Comparison of ENCODE assay signal across 8 cellular contexts in the genomic region with DNA sequence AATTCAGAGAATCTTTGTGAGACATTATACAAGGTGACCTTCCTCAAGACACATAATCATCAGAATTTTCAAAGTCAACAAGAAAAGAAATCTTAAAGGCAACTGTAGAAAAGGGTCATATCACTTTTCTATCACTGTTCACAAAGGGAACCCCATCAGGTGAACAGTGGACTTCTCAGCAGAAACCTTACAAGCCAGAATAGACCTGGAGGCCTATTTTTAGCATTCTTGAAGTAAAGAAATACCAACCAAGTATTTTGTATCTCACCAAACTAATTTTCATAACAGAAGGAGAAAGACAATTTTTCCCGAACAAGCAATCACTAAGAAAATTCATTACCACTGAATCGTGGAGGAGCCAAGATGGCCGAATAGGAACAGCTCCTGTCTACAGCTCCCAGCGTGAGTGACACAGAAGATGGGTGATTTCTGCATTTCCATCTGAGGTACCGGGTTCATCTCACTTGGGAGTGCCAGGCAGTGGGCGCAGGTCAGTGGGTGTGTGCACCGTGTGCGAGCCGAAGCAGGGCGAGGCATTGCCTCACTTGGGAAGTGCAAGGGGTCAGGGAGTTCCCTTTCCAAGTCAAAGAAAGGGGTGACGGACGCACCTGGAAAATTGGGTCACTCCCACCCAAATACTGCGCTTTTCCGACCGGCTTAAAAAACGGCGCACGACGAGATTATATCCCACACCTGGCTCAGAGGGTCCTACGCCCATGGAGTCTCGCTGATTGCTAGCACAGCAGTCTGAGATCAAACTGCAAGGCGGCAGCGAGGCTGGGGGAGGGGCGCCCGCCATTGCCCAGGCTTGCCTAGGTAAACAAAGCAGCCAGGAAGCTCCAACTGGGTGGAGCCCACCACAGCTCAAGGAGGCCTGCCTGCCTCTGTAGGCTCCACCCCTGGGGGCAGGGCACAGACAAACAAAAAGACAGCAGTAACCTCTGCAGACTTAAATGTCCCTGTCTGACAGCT.
A peak's percentile ranks its signal among the peaks of the same experiment; 100 is the strongest.
DNase-seq lines count a peak whose midpoint lies in the region; ATAC-seq and TF ChIP-seq lines count a peak whose summit lies in the region.
"Not testable (repeated sequence)": the region's sequence is repeated elsewhere in the genome, so short reads cannot be mapped to it uniquely, and the experiment has no call there.

No MANE protein-coding gene starts in this region.

- not testable (repeated sequence) for H3K36me3 ChIP-seq in CD4-positive, alpha-beta memory T cell (ENCODE audit: insufficient read depth, low read length); parathyroid adenoma (ENCODE audit: control insufficient read depth, insufficient read depth, low read length)

- CTCF ChIA-PET in CD4-positive, alpha-beta memory T cell (lab: Charles Lee; ENCODE audit: partially characterized antibody); activated CD8-positive, alpha-beta T cell treated with anti-CD3 and anti-CD28 coated beads for 36 hours (lab: Charles Lee): not testable (repeated sequence)

- not testable (repeated sequence) for H3K9ac ChIP-seq in parathyroid adenoma

- TF ChIP-seq CTCF in activated CD8-positive, alpha-beta T cell treated with anti-CD3 and anti-CD28 coated beads for 36 hours (IDR thresholded peaks at IDR 0.05); parathyroid adenoma (IDR thresholded peaks at IDR 0.05): not testable (repeated sequence)

- not testable (repeated sequence) for H3K4me1 ChIP-seq in CD4-positive, alpha-beta memory T cell (ENCODE audit: insufficient read depth, low read length); parathyroid adenoma

- H3K4me3 ChIP-seq in CD4-positive, alpha-beta memory T cell (ENCODE audit: low read length in 2 of 2); parathyroid adenoma (ENCODE audit: low read depth, low read length): not testable (repeated sequence)

- not testable (repeated sequence) for H3K27me3 Mint-ChIP-seq in CD4-positive, alpha-beta memory T cell; activated CD8-positive, alpha-beta T cell treated with anti-CD3 and anti-CD28 coated beads for 36 hours; central memory CD8-positive, alpha-beta T cell; immature natural killer cell (ENCODE audit: low read depth in 3 of 3)

- H3K9me3 ChIP-seq in CD4-positive, alpha-beta memory T cell (ENCODE audit: control insufficient read depth in 1 of 2, low read length in 2 of 2); parathyroid adenoma (ENCODE audit: control insufficient read depth, low read length): not testable (repeated sequence)

- peak; percentile 72 for ATAC-seq in GM19455 (IDR thresholded peaks at IDR 0.05; ENCODE audit: unreplicated experiment)
- not testable (repeated sequence) for ATAC-seq in activated CD8-positive, alpha-beta T cell treated with anti-CD3 and anti-CD28 coated beads for 36 hours; central memory CD8-positive, alpha-beta T cell (replicated peaks; ENCODE audit: extremely low read depth, poor library complexity, severe bottlenecking)

- H3K79me2 ChIP-seq in parathyroid adenoma, result not testable (repeated sequence)

- not testable (repeated sequence) for H3K27ac ChIP-seq in CD4-positive, alpha-beta memory T cell (ENCODE audit: low read depth, low read length)
- H3K27ac ChIP-seq in parathyroid adenoma, result peak overlapping the region; percentile 84

- POLR2A ChIA-PET in CD4-positive, alpha-beta memory T cell (lab: Charles Lee; ENCODE audit: partially characterized antibody); activated CD8-positive, alpha-beta T cell treated with anti-CD3 and anti-CD28 coated beads for 36 hours (lab: Charles Lee): not testable (repeated sequence)

- H3K4me2 ChIP-seq in parathyroid adenoma (ENCODE audit: low read length), result not testable (repeated sequence)

- H3K36me3 Mint-ChIP-seq in CD4-positive, alpha-beta memory T cell; activated CD8-positive, alpha-beta T cell treated with anti-CD3 and anti-CD28 coated beads for 36 hours (ENCODE audit: low read depth); central memory CD8-positive, alpha-beta T cell (ENCODE audit: insufficient read depth); immature natural killer cell: not testable (repeated sequence)

- peak overlapping the region in 6 of 8 donors; percentile 90 to 98 (median 94) for H3K4me3 Mint-ChIP-seq in CD4-positive, alpha-beta memory T cell
- peak overlapping the region; percentile 77 for H3K4me3 Mint-ChIP-seq in activated CD8-positive, alpha-beta T cell treated with anti-CD3 and anti-CD28 coated beads for 36 hours
- peak overlapping the region; percentile 88 for H3K4me3 Mint-ChIP-seq in central memory CD8-positive, alpha-beta T cell
- H3K4me3 Mint-ChIP-seq in immature natural killer cell, result peak overlapping the region in 3 of 5 donors; percentile 76 to 88 (median 79)

- intact Hi-C loops in CD4-positive, alpha-beta memory T cell (cut with micrococcal nuclease); activated CD8-positive, alpha-beta T cell treated with anti-CD3 and anti-CD28 coated beads for 36 hours (cut with micrococcal nuclease): not testable (repeated sequence)

- peak overlapping the region in 5 of 7 donors; percentile 78 to 98 (median 91) for H3K27ac Mint-ChIP-seq in CD4-positive, alpha-beta memory T cell
- H3K27ac Mint-ChIP-seq in activated CD8-positive, alpha-beta T cell treated with anti-CD3 and anti-CD28 coated beads for 36 hours, result peak overlapping the region; percentile 80
- H3K27ac Mint-ChIP-seq in central memory CD8-positive, alpha-beta T cell (ENCODE audit: low read depth), result peak overlapping the region; percentile 94
- H3K27ac Mint-ChIP-seq in immature natural killer cell, result peak overlapping the region in 4 of 6 donors; percentile 51 to 88 (median 74)

- H3K4me1 Mint-ChIP-seq in CD4-positive, alpha-beta memory T cell, result peaks cover 0 to 12% (median 4%) of the 10 kb centered on the region in 4 donors
- not testable (repeated sequence) for H3K4me1 Mint-ChIP-seq in activated CD8-positive, alpha-beta T cell treated with anti-CD3 and anti-CD28 coated beads for 36 hours (ENCODE audit: low read depth); central memory CD8-positive, alpha-beta T cell; immature natural killer cell

- H3K9me3 Mint-ChIP-seq in CD4-positive, alpha-beta memory T cell; activated CD8-positive, alpha-beta T cell treated with anti-CD3 and anti-CD28 coated beads for 36 hours; central memory CD8-positive, alpha-beta T cell: not testable (repeated sequence)
- peaks cover 2 to 21% (median 11%) of the 10 kb centered on the region in 6 donors for H3K9me3 Mint-ChIP-seq in immature natural killer cell

- peak in 4 of 5 donors; percentile 6 to 41 (median 32) for DNase-seq in CD4-positive, alpha-beta memory T cell
- DNase-seq in NCI-H1694 (lab: John Stamatoyannopoulos, UW), result peak; percentile 35
- peak; percentile 21 for DNase-seq in NCI-H748 treated with DMSO at 0.1 percent for 48 hours (lab: John Stamatoyannopoulos, UW)
- not testable (repeated sequence) for DNase-seq in activated CD8-positive, alpha-beta T cell treated with anti-CD3 and anti-CD28 coated beads for 36 hours; immature natural killer cell
- DNase-seq in central memory CD8-positive, alpha-beta T cell (ENCODE audit: low spot score in 2 of 2), result peak in 1 of 2 donors; percentile 22

- not testable (repeated sequence) for H3K27me3 ChIP-seq in CD4-positive, alpha-beta memory T cell (ENCODE audit: insufficient read depth, low read length); parathyroid adenoma (ENCODE audit: control insufficient read depth, insufficient read depth, low read length)

- peak overlapping the region; percentile 81 for H2AFZ ChIP-seq in parathyroid adenoma
